ENCODE assay signal across 1 cellular context in the genomic region with DNA sequence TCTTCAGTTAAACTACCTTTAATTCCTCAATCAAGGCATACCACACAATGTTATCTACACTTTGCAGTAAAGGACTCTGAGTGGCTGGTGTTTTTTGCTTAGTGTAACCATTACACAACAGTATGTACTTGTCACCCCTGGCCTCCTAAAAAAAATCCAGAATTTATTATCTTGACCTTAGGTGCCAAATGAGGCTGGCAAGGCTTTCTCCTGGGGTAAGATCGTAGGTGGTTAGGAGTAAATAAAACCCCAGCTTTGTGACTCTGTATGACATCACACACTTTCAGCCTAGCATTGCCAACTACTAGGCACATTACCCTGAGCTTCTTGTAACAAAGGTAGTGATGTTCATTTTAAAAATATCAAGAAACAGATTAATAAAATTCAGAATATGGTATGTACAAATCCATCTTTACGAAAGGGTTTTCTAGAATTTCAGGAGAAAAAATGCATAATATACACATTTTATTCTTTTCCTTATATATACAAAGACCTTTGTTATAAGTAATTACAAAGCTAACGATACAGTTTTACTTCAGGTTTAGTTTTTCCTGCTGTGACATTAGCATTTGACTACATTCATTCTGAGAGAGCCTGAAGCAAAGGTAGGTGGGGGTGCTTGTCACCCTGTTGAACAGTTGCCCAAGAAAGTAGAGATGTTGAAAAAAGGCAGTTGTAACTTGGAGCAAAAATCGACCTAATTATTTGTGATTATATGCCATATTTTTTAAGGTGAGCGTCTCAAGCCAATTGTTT.
TF ChIP-seq lines count a peak whose summit lies in the region.

No MANE protein-coding gene starts in this region.

TF ChIP-seq in HEK293, 187 proteins besides CTCF, POLR2A, EP300 and RAD21 (continued from another document and continues in another):
- TF ChIP-seq, protein P1, sequence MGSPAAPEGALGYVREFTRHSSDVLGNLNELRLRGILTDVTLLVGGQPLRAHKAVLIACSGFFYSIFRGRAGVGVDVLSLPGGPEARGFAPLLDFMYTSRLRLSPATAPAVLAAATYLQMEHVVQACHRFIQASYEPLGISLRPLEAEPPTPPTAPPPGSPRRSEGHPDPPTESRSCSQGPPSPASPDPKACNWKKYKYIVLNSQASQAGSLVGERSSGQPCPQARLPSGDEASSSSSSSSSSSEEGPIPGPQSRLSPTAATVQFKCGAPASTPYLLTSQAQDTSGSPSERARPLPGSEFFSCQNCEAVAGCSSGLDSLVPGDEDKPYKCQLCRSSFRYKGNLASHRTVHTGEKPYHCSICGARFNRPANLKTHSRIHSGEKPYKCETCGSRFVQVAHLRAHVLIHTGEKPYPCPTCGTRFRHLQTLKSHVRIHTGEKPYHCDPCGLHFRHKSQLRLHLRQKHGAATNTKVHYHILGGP (tag by site-specific recombination; IDR thresholded peaks at IDR 0.05) = no peak
- TF ChIP-seq ZNF132 (tag by site-specific recombination; IDR thresholded peaks at IDR 0.05; ENCODE audit: borderline replicate concordance) (no peak), ZNF157 (tag by site-specific recombination; IDR thresholded peaks at IDR 0.05) (no peak), INSM2 (tag by site-specific recombination; IDR thresholded peaks at IDR 0.05) (no peak), ZNF692 (tag by site-specific recombination; IDR thresholded peaks at IDR 0.05) (0 out of 2 replicates have a peak, but pooled peaks have one; percentile 17), YY1 (tag by site-specific recombination; IDR thresholded peaks at IDR 0.05) (no peak), ZNF114 (tag by site-specific recombination; IDR thresholded peaks at IDR 0.05) (no peak), MZF1 (tag by site-specific recombination; IDR thresholded peaks at IDR 0.05; ENCODE audit: borderline replicate concordance) (no peak), ZNF274 (IDR thresholded peaks at IDR 0.05; ENCODE audit: low read length) (no peak), ZNF274 (tag by site-specific recombination; IDR thresholded peaks at IDR 0.05; ENCODE audit: borderline replicate concordance) (no peak), GLIS1 (tag by site-specific recombination; IDR thresholded peaks at IDR 0.05) (peak; percentile 54), TRIM28 (IDR thresholded peaks at IDR 0.05; ENCODE audit: borderline replicate concordance, low read length) (no peak), ZNF626 (tag by site-specific recombination; IDR thresholded peaks at IDR 0.05) (no peak), ZBTB20 (tag by site-specific recombination; IDR thresholded peaks at IDR 0.05) (no peak), PRDM6 (tag by site-specific recombination; IDR thresholded peaks at IDR 0.05) (peak; percentile 94), ZNF571 (tag by site-specific recombination; IDR thresholded peaks at IDR 0.05) (no peak), HOXD13 (CRISPR knock-in tag; IDR thresholded peaks at IDR 0.05; ENCODE audit: borderline replicate concordance) (no peak), PRDM2 (tag by site-specific recombination; IDR thresholded peaks at IDR 0.05; ENCODE audit: borderline replicate concordance) (no peak), ZNF514 (tag by site-specific recombination; IDR thresholded peaks at IDR 0.05) (no peak), ZNF561 (tag by site-specific recombination; IDR thresholded peaks at IDR 0.05; ENCODE audit: borderline replicate concordance) (peak; percentile 56; the same call in 1 of the 2 replicates), ZNF341 (tag by site-specific recombination; IDR thresholded peaks at IDR 0.05; ENCODE audit: low read depth) (no peak), OSR2 (tag by site-specific recombination; IDR thresholded peaks at IDR 0.05) (peak; percentile 47; the same call in 1 of the 2 replicates), ZNF311 (tag by site-specific recombination; IDR thresholded peaks at IDR 0.05; ENCODE audit: borderline replicate concordance) (no peak), ZNF239 (tag by site-specific recombination; IDR thresholded peaks at IDR 0.05) (no peak), ZNF169 (tag by site-specific recombination; IDR thresholded peaks at IDR 0.05) (no peak), ZNF223 (tag by site-specific recombination; IDR thresholded peaks at IDR 0.05) (no peak), ZNF366 (tag by site-specific recombination; conservative IDR thresholded peaks at IDR 0.05) (no peak), ZNF555 (tag by site-specific recombination; conservative IDR thresholded peaks at IDR 0.05) (no peak), ZNF560 (tag by site-specific recombination; IDR thresholded peaks at IDR 0.05; ENCODE audit: borderline replicate concordance) (no peak), ZNF37A (tag by site-specific recombination; IDR thresholded peaks at IDR 0.05) (no peak), ZNF677 (tag by site-specific recombination; IDR thresholded peaks at IDR 0.05) (no peak), SALL2 (tag by site-specific recombination; IDR thresholded peaks at IDR 0.05; ENCODE audit: borderline replicate concordance) (no peak), ZNF214 (tag by site-specific recombination; IDR thresholded peaks at IDR 0.05; ENCODE audit: borderline replicate concordance) (no peak), ZIC2 (tag by site-specific recombination; IDR thresholded peaks at IDR 0.05) (peak; percentile 70), KLF7 (tag by site-specific recombination; IDR thresholded peaks at IDR 0.05; ENCODE audit: borderline replicate concordance) (no peak), ZNF324 (tag by site-specific recombination; IDR thresholded peaks at IDR 0.05) (no peak)
- TF ChIP-seq, protein P2, sequence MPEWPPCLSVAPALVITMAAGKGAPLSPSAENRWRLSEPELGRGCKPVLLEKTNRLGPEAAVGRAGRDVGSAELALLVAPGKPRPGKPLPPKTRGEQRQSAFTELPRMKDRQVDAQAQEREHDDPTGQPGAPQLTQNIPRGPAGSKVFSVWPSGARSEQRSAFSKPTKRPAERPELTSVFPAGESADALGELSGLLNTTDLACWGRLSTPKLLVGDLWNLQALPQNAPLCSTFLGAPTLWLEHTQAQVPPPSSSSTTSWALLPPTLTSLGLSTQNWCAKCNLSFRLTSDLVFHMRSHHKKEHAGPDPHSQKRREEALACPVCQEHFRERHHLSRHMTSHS (tag by site-specific recombination; IDR thresholded peaks at IDR 0.05) = no peak
- TF ChIP-seq, protein P3, sequence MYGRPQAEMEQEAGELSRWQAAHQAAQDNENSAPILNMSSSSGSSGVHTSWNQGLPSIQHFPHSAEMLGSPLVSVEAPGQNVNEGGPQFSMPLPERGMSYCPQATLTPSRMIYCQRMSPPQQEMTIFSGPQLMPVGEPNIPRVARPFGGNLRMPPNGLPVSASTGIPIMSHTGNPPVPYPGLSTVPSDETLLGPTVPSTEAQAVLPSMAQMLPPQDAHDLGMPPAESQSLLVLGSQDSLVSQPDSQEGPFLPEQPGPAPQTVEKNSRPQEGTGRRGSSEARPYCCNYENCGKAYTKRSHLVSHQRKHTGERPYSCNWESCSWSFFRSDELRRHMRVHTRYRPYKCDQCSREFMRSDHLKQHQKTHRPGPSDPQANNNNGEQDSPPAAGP (tag by site-specific recombination; IDR thresholded peaks at IDR 0.05) = no peak
- TF ChIP-seq, protein P4, sequence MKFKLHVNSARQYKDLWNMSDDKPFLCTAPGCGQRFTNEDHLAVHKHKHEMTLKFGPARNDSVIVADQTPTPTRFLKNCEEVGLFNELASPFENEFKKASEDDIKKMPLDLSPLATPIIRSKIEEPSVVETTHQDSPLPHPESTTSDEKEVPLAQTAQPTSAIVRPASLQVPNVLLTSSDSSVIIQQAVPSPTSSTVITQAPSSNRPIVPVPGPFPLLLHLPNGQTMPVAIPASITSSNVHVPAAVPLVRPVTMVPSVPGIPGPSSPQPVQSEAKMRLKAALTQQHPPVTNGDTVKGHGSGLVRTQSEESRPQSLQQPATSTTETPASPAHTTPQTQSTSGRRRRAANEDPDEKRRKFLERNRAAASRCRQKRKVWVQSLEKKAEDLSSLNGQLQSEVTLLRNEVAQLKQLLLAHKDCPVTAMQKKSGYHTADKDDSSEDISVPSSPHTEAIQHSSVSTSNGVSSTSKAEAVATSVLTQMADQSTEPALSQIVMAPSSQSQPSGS (tag by site-specific recombination; IDR thresholded peaks at IDR 0.05; ENCODE audit: low read depth) = peak; percentile 77
- TF ChIP-seq, protein P5, sequence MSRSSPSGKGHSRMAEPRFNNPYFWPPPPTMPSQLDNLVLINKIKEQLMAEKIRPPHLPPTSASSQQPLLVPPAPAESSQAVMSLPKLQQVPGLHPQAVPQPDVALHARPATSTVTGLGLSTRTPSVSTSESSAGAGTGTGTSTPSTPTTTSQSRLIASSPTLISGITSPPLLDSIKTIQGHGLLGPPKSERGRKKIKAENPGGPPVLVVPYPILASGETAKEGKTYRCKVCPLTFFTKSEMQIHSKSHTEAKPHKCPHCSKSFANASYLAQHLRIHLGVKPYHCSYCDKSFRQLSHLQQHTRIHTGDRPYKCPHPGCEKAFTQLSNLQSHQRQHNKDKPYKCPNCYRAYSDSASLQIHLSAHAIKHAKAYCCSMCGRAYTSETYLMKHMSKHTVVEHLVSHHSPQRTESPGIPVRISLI (tag by site-specific recombination; IDR thresholded peaks at IDR 0.05) = peak; percentile 73
